In genomic region chr12:45666452-45667215, GRCh38 we compare ENCODE assay signal across 34 cellular contexts.
DNase-seq lines count a peak whose midpoint lies in the region; ATAC-seq, FAIRE-seq and TF ChIP-seq lines count a peak whose summit lies in the region.
"Had no signal": no experiment of that assay in that cellular context is flagged by ENCODE, and none has a peak within 500 bp of the region (broad histone marks: within the 10 kb centered on the region; RNA-seq: fewer than 3 reads in every experiment).

No MANE protein-coding gene starts in this region.

- H3K4me2 ChIP-seq in endothelial cell of umbilical vein (ENCODE audit: insufficient read depth, low read length): no peak overlapping the region
- H3K4me2 ChIP-seq: smooth muscle cell had no signal

- TF ChIP-seq POLR2A in endothelial cell of umbilical vein (IDR thresholded peaks at IDR 0.05; ENCODE audit: low read depth, low read length): no peak

- peaks cover 58% of the 10 kb centered on the region for H3K4me1 Mint-ChIP-seq in activated CD8-positive, alpha-beta T cell treated with anti-CD3 and anti-CD28 coated beads for 36 hours (ENCODE audit: low read depth)
- peaks cover 12% of the 10 kb centered on the region for H3K4me1 Mint-ChIP-seq in HFFc6 (ENCODE audit: low read depth)
- peaks cover 47% of the 10 kb centered on the region for H3K4me1 Mint-ChIP-seq in T-helper 2 cell treated with Interferon-gamma antibody and Interleukin-4, amounts not matched to agents 5 μg/mL and 100 μg/mL, for 36 hours (ENCODE audit: low read depth)

- POLR2A ChIA-PET in activated CD8-positive, alpha-beta T cell treated with anti-CD3 and anti-CD28 coated beads for 36 hours (lab: Charles Lee): no interaction called here
- POLR2A ChIA-PET in endothelial cell of umbilical vein (lab: Charles Lee): no interaction called here

- dilution Hi-C loops in endothelial cell of umbilical vein (cut with MboI; ENCODE audit: extremely low pct_ligation_motif_present, low sequenced_read_pairs): no loop called here

- no peaks in the 10 kb centered on the region for H3K36me3 Mint-ChIP-seq in activated CD8-positive, alpha-beta T cell treated with anti-CD3 and anti-CD28 coated beads for 36 hours (ENCODE audit: low read depth)
- H3K36me3 Mint-ChIP-seq in HFFc6 (ENCODE audit: low read depth): no peaks in the 10 kb centered on the region
- H3K36me3 Mint-ChIP-seq in T-helper 2 cell treated with Interferon-gamma antibody and Interleukin-4, amounts not matched to agents 5 μg/mL and 100 μg/mL, for 36 hours (ENCODE audit: low read depth): peaks cover 16% of the 10 kb centered on the region

- H3K4me3 ChIP-seq in endothelial cell of umbilical vein (replicated peaks in 1 of 3; ENCODE audit: insufficient read depth in 1 of 3, low read depth in 1 of 3, low read length in 3 of 3): no peak overlapping the region
- H3K4me3 ChIP-seq: adrenal gland, HAP-1, SJCRH30, smooth muscle cell, thyroid gland, uterus had no signal

- TF ChIP-seq CTCF in activated CD8-positive, alpha-beta T cell treated with anti-CD3 and anti-CD28 coated beads for 36 hours (IDR thresholded peaks at IDR 0.05): no peak
- TF ChIP-seq CTCF in endothelial cell of umbilical vein (IDR thresholded peaks at IDR 0.05; ENCODE audit: extremely low read depth in 1 of 2, insufficient read depth in 1 of 2, low read depth in 1 of 2, low read length in 2 of 2) (no peak), HFFc6 (IDR thresholded peaks at IDR 0.05) (no peak)

- H3K4me3 Mint-ChIP-seq in activated CD8-positive, alpha-beta T cell treated with anti-CD3 and anti-CD28 coated beads for 36 hours: no peak overlapping the region
- H3K4me3 Mint-ChIP-seq in HFFc6: no peak overlapping the region
- H3K4me3 Mint-ChIP-seq in T-helper 2 cell treated with Interferon-gamma antibody and Interleukin-4, amounts not matched to agents 5 μg/mL and 100 μg/mL, for 36 hours: no peak overlapping the region
- H3K4me3 Mint-ChIP-seq: activated CD8-positive, alpha-beta memory T cell treated with anti-CD3 and anti-CD28 coated beads, Interleukin-2, amount 10 ng/mL, durations not matched to agents 7 days and 5 days; activated T-cell treated with anti-CD3 and anti-CD28 coated beads, Interleukin-2, amount 50 U/mL, for 4 hours; immature natural killer cell; stimulated activated naive CD8-positive, alpha-beta T cell treated with anti-CD3 and anti-CD28 coated beads, Interleukin-15, Interleukin-2, amounts not matched to agents 100 ng/mL and 50 ng/mL, for 24 hours had no signal

- H4K20me1 ChIP-seq in endothelial cell of umbilical vein (replicated peaks; ENCODE audit: control insufficient read depth, extremely low read depth, insufficient read depth, low read length): no peaks in the 10 kb centered on the region

- intact Hi-C loops in activated CD8-positive, alpha-beta T cell treated with anti-CD3 and anti-CD28 coated beads for 36 hours (cut with micrococcal nuclease): no loop called here
- intact Hi-C loops in endothelial cell of umbilical vein (cut with micrococcal nuclease): no loop called here

- no peak overlapping the region for H3K27ac ChIP-seq in endothelial cell of umbilical vein (ENCODE audit: insufficient read depth, low read depth, low read length)
- H3K27ac ChIP-seq: adrenal gland, brain microvascular endothelial cell, C4-2B, parathyroid adenoma, SJCRH30, thyroid gland, uterus had no signal

- H3K79me2 ChIP-seq in endothelial cell of umbilical vein (ENCODE audit: control insufficient read depth, insufficient read depth, low read length): no peaks in the 10 kb centered on the region
- H3K79me2 ChIP-seq: parathyroid adenoma had no signal

- H3K9me3 Mint-ChIP-seq in activated CD8-positive, alpha-beta T cell treated with anti-CD3 and anti-CD28 coated beads for 36 hours: no peaks in the 10 kb centered on the region
- H3K9me3 Mint-ChIP-seq in HFFc6: no peaks in the 10 kb centered on the region
- H3K9me3 Mint-ChIP-seq in T-helper 2 cell treated with Interferon-gamma antibody and Interleukin-4, amounts not matched to agents 5 μg/mL and 100 μg/mL, for 36 hours: no peaks in the 10 kb centered on the region
- H3K9me3 Mint-ChIP-seq: activated T-cell treated with anti-CD3 and anti-CD28 coated beads, Interleukin-2, amount 50 U/mL, for 4 hours; immature natural killer cell; stimulated activated naive CD8-positive, alpha-beta T cell treated with anti-CD3 and anti-CD28 coated beads, Interleukin-15, Interleukin-2, amounts not matched to agents 100 ng/mL and 50 ng/mL, for 24 hours had no signal

- peak; percentile 11 for ATAC-seq in activated CD8-positive, alpha-beta T cell treated with anti-CD3 and anti-CD28 coated beads for 36 hours
- peak; percentile 9 for ATAC-seq in stimulated activated naive CD8-positive, alpha-beta T cell treated with anti-CD3 and anti-CD28 coated beads, Interleukin-15, Interleukin-2, amounts not matched to agents 100 U/mL and 50 U/mL, for 24 hours
- ATAC-seq: activated CD8-positive, alpha-beta memory T cell treated with anti-CD3 and anti-CD28 coated beads, Interleukin-2, amount 10 ng/mL, durations not matched to agents 7 days and 5 days; activated T-cell treated with anti-CD3 and anti-CD28 coated beads, Interleukin-2, amount 50 U/mL, for 4 hours; HepG2 had no signal

- H3K27me3 Mint-ChIP-seq in activated CD8-positive, alpha-beta T cell treated with anti-CD3 and anti-CD28 coated beads for 36 hours: peaks cover 2% of the 10 kb centered on the region
- peaks cover 3% of the 10 kb centered on the region; the same call in 1 of the 2 replicates for H3K27me3 Mint-ChIP-seq in HFFc6 (ENCODE audit: insufficient read depth)
- H3K27me3 Mint-ChIP-seq in T-helper 2 cell treated with Interferon-gamma antibody and Interleukin-4, amounts not matched to agents 5 μg/mL and 100 μg/mL, for 36 hours (ENCODE audit: low read depth): peaks cover 53% of the 10 kb centered on the region
- H3K27me3 Mint-ChIP-seq: stimulated activated naive CD8-positive, alpha-beta T cell treated with anti-CD3 and anti-CD28 coated beads, Interleukin-15, Interleukin-2, amounts not matched to agents 100 ng/mL and 50 ng/mL, for 24 hours had no signal

- peak; percentile 26 for FAIRE-seq in endothelial cell of umbilical vein (lab: Jason Lieb, UNC)
- FAIRE-seq: HepG2, RCC 7860 had no signal

- peak; percentile 21 for DNase-seq in ELR (ENCODE audit: low read depth)
- peak; percentile 33 for DNase-seq in activated CD8-positive, alpha-beta T cell treated with anti-CD3 and anti-CD28 coated beads for 36 hours
- no peak for DNase-seq in endothelial cell of umbilical vein (ENCODE audit: low read depth, low spot score)
- DNase-seq in stimulated activated naive CD8-positive, alpha-beta T cell treated with anti-CD3 and anti-CD28 coated beads, Interleukin-15, Interleukin-2, amounts not matched to agents 100 U/mL and 50 U/mL, for 24 hours: no peak
- no peak for DNase-seq in HFFc6
- no peak for DNase-seq in T-helper 2 cell treated with Interferon-gamma antibody and Interleukin-4, amounts not matched to agents 5 μg/mL and 100 μg/mL, for 36 hours (ENCODE audit: low spot score)
- no peak for DNase-seq in T-helper 9 cell
- DNase-seq: ACHN; activated CD4-positive, alpha-beta T cell treated with anti-CD3 and anti-CD28 coated beads, Interleukin-2, amount 50 U/mL, for 1 hour; activated CD4-positive, CD25-positive, alpha-beta regulatory T cell; activated CD8-positive, alpha-beta memory T cell treated with anti-CD3 and anti-CD28 coated beads, Interleukin-2, amount 10 ng/mL, durations not matched to agents 7 days and 5 days; activated gamma-delta T cell; activated T-cell treated with anti-CD3 and anti-CD28 coated beads, Interleukin-2, amount 50 U/mL, for 4 hours; adrenal gland; brain microvascular endothelial cell; Caco-2; DMS53; GDM1; immature natural killer cell; NCI-H1436; NCI-H2081 treated with DMSO at 0.1 percent for 48 hours; NCI-H345; retina; SJCRH30; stimulated activated CD4-positive, alpha-beta T cell treated with anti-CD3 and anti-CD28 coated beads, Interleukin-1b, Interleukin-23, amount 100 ng/mL, for 48 hours; thyroid gland; uterus had no signal

- no peaks in the 10 kb centered on the region for H3K36me3 ChIP-seq in endothelial cell of umbilical vein (ENCODE audit: control insufficient read depth in 2 of 2, extremely low read depth in 1 of 2, insufficient read depth in 2 of 2, low read length in 2 of 2)
- H3K36me3 ChIP-seq: adrenal gland, brain microvascular endothelial cell, HAP-1, SJCRH30, thyroid gland, uterus had no signal

- no peaks in the 10 kb centered on the region for H3K4me1 ChIP-seq in endothelial cell of umbilical vein (ENCODE audit: control insufficient read depth, extremely low read depth, insufficient read depth, low read length)
- H3K4me1 ChIP-seq: adrenal gland, HAP-1, parathyroid adenoma, SJCRH30, thyroid gland, uterus had no signal

- CTCF ChIA-PET in activated CD8-positive, alpha-beta T cell treated with anti-CD3 and anti-CD28 coated beads for 36 hours (lab: Charles Lee): interaction anchor here (0.9 to 4.0 kb wide), 3 partner anchors 9 to 122 kb away, joined by 3 to 35 read pairs (median 5); no protein-coding TSS in a partner anchor
- CTCF ChIA-PET in endothelial cell of umbilical vein (lab: Charles Lee): interaction anchor here (1.0 to 1.5 kb wide), 2 partner anchors 57 to 123 kb away, joined by 3 read pairs; no protein-coding TSS in a partner anchor

- no peak overlapping the region for H3K27ac Mint-ChIP-seq in activated CD8-positive, alpha-beta T cell treated with anti-CD3 and anti-CD28 coated beads for 36 hours
- no peak overlapping the region for H3K27ac Mint-ChIP-seq in HFFc6
- no peak overlapping the region for H3K27ac Mint-ChIP-seq in T-helper 2 cell treated with Interferon-gamma antibody and Interleukin-4, amounts not matched to agents 5 μg/mL and 100 μg/mL, for 36 hours
- H3K27ac Mint-ChIP-seq: activated CD8-positive, alpha-beta memory T cell treated with anti-CD3 and anti-CD28 coated beads, Interleukin-2, amount 10 ng/mL, durations not matched to agents 7 days and 5 days; stimulated activated naive CD8-positive, alpha-beta T cell treated with anti-CD3 and anti-CD28 coated beads, Interleukin-15, Interleukin-2, amounts not matched to agents 100 ng/mL and 50 ng/mL, for 24 hours had no signal

- no peaks in the 10 kb centered on the region for H3K9me1 ChIP-seq in endothelial cell of umbilical vein (replicated peaks; ENCODE audit: control insufficient read depth, extremely low read depth, insufficient read depth, low read length)

- H2AFZ ChIP-seq in endothelial cell of umbilical vein (ENCODE audit: low read depth, low read length): no peak overlapping the region
- H2AFZ ChIP-seq: parathyroid adenoma had no signal

- BruUV-seq in endothelial cell of umbilical vein (replicated peaks; lab: Mats Ljungman, UMichigan): no TSS peak

- no peaks in the 10 kb centered on the region for H3K9me3 ChIP-seq in endothelial cell of umbilical vein (replicated peaks; ENCODE audit: control insufficient read depth, insufficient read depth, low read length)
- H3K9me3 ChIP-seq: adrenal gland, Caco-2, HAP-1, SJCRH30, thyroid gland, uterus had no signal

- peaks cover 6 to 14% of the 10 kb centered on the region in 2 experiments for H3K27me3 ChIP-seq in endothelial cell of umbilical vein (ENCODE audit: control insufficient read depth in 2 of 2, insufficient read depth in 2 of 2, low read length in 2 of 2)
- H3K27me3 ChIP-seq: adrenal gland, brain microvascular endothelial cell, SJCRH30, thyroid gland, uterus had no signal

- H3K9ac ChIP-seq in endothelial cell of umbilical vein (replicated peaks; ENCODE audit: extremely low read depth, insufficient read depth, low read length): no peak overlapping the region
- H3K9ac ChIP-seq: parathyroid adenoma had no signal

Comparison
In these comparisons a context has a peak if more than half of its experiments do, and no peak if none do; other contexts are left out.
1. DNase-seq: peak in ELR (single experiment) and activated CD8-positive, alpha-beta T cell treated with anti-CD3 and anti-CD28 coated beads for 36 hours (single experiment); none in endothelial cell of umbilical vein (single experiment), stimulated activated naive CD8-positive, alpha-beta T cell treated with anti-CD3 and anti-CD28 coated beads, Interleukin-15, Interleukin-2, amounts not matched to agents 100 U/mL and 50 U/mL, for 24 hours (single experiment), HFFc6 (single experiment), T-helper 2 cell treated with Interferon-gamma antibody and Interleukin-4, amounts not matched to agents 5 μg/mL and 100 μg/mL, for 36 hours (single experiment) and T-helper 9 cell (single experiment).